Comparison of ENCODE assay signal across 8 cellular contexts in the genomic region with DNA sequence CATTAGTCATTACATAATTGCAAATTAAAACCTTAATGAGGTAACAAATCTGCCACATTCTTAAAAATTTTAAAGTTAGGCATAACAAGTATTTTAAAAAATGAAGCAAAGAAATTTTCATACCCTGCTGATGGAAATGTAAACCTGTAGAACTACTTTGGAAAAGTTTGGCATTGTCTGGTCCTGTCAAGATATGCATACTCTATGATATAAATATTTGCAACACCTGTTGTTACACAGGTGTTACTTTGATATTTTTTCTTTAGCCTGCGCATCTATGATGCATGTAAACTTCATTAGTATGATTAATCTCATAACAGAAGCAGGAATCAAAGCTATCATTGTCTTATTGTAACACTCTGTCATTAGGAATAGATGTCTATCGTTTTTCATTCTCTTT.
"Had no signal": no experiment of that assay in that cellular context is flagged by ENCODE, and none has a peak within 500 bp of the region (broad histone marks: within the 10 kb centered on the region; RNA-seq: fewer than 3 reads in every experiment).

No MANE protein-coding gene starts in this region.

- FAIRE-seq: G401.6, GM12878, GM12891, GM12892, GM18507, GM19239 had no signal

- ATAC-seq: GM12878 had no signal

- H3K4me3 ChIP-seq: GM12878 had no signal

- DNase-seq: GDM1, GF-D8 had no signal
